1 cellular context compared by ENCODE assay signal in genomic region chr3:178859386-178859785, GRCh38.
TF ChIP-seq lines count a peak whose summit lies in the region.

No MANE protein-coding gene starts in this region.

TF ChIP-seq in HCT116, 20 proteins besides CTCF, POLR2A, EP300 and RAD21 (continued from another document):
- TF ChIP-seq SP1 (IDR thresholded peaks at IDR 0.05; ENCODE audit: low read depth) (no peak), FOSL1 (IDR thresholded peaks at IDR 0.05; ENCODE audit: low read depth) (no peak), ELF1 (IDR thresholded peaks at IDR 0.05; ENCODE audit: borderline replicate concordance, low read depth) (no peak)
TF ChIP-seq in HCT116: peak in this region for 0.
